ENCODE assay signal across 13 cellular contexts in genomic region chr18:46332286-46332801, GRCh38.
"Had no signal": no experiment of that assay in that cellular context is flagged by ENCODE, and none has a peak within 500 bp of the region (broad histone marks: within the 10 kb centered on the region; RNA-seq: fewer than 3 reads in every experiment).

No MANE protein-coding gene starts in this region.

- H3K4me1 ChIP-seq: pancreas had no signal

- DNase-seq: activated CD4-positive, alpha-beta T cell treated with anti-CD3 and anti-CD28 coated beads, Interleukin-2, amount 50 U/mL, for 4 hours; activated T-cell treated with anti-CD3 and anti-CD28 coated beads, Interleukin-2, amount 50 U/mL, for 1 hour; dermis blood vessel endothelial cell; erythroblast; lower lobe of right lung; midbrain had no signal

- H3K9me3 Mint-ChIP-seq: activated naive CD4-positive, alpha-beta T cell treated with anti-CD3 and anti-CD28 coated beads, Interleukin-2, amount 50 U/mL, for 72 hours; stimulated activated effector memory CD8-positive, alpha-beta T cell treated with anti-CD3 and anti-CD28 coated beads, Interleukin-12 subunit alpha, Interleukin-12 subunit beta, amount 100 ng/mL, for 72 hours; T-cell had no signal

- H3K36me3 ChIP-seq: lower lobe of right lung, pancreas, thyroid gland, vagina had no signal

- H3K27ac Mint-ChIP-seq: activated naive CD4-positive, alpha-beta T cell treated with anti-CD3 and anti-CD28 coated beads, Interleukin-2, amount 50 U/mL, for 72 hours; stimulated activated effector memory CD8-positive, alpha-beta T cell treated with anti-CD3 and anti-CD28 coated beads, Interleukin-12 subunit alpha, Interleukin-12 subunit beta, amount 100 ng/mL, for 72 hours; T-cell had no signal

- H3K27ac ChIP-seq: lower lobe of right lung, pancreas, vagina had no signal

- H3K27me3 ChIP-seq: pancreas, thyroid gland, vagina had no signal

- H3K4me3 ChIP-seq: lower lobe of right lung, thyroid gland, vagina had no signal

- ATAC-seq: activated CD4-positive, CD25-positive, alpha-beta regulatory T cell treated with anti-CD3 and anti-CD28 coated beads, Interleukin-2, amount 50 U/mL, for 24 hours had no signal

- H3K36me3 Mint-ChIP-seq: stimulated activated effector memory CD8-positive, alpha-beta T cell treated with anti-CD3 and anti-CD28 coated beads, Interleukin-12 subunit alpha, Interleukin-12 subunit beta, amount 100 ng/mL, for 72 hours; T-cell had no signal

- H3K9me3 ChIP-seq: lower lobe of right lung, pancreas, thyroid gland, vagina had no signal
